Comparison of ENCODE assay signal across 22 cellular contexts in the genomic region with DNA sequence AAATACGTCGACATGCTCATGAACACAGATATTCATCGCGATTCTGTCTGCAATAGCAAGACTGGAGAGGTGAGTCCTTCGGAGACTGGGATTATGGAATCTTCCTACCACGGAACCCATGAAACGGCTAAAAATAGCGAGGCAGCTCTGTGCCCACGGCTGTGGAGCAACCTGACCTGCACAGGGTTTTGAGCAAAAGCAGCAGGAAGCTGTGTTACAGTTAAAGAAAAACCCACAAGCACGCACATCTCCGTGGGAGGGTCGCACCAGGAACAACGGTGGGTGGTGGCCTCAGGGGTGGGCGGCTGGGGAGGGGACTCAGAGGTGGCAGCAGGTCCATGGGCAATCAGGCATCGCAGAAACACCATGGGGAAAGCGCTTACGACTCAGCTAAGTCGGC. TPM values are rescaled to one million over a fixed set of nuclear protein-coding genes. Genes with fewer than 3 reads are reported as not detected.
DNase-seq lines count a peak whose midpoint lies in the region; ATAC-seq, FAIRE-seq and TF ChIP-seq lines count a peak whose summit lies in the region.
"Had no signal": no experiment of that assay in that cellular context is flagged by ENCODE, and none has a peak within 500 bp of the region (broad histone marks: within the 10 kb centered on the region; RNA-seq: fewer than 3 reads in every experiment).

No MANE protein-coding gene starts in this region.

- no peak for TF ChIP-seq CTCF in NB4 (IDR thresholded peaks at IDR 0.05; ENCODE audit: low read depth, low read length)
- no peak for TF ChIP-seq CTCF in bronchial epithelial cell (IDR thresholded peaks at IDR 0.05; ENCODE audit: insufficient read depth, low read length, severe bottlenecking)
- no peak for TF ChIP-seq CTCF in psoas muscle (IDR thresholded peaks at IDR 0.05)

- TF ChIP-seq POLR2A in NB4 (IDR thresholded peaks at IDR 0.05; ENCODE audit: extremely low read depth, insufficient read length), result no peak

- H3K4me1 ChIP-seq in psoas muscle, result no peaks in the 10 kb centered on the region
- H3K4me1 ChIP-seq: HAP-1 had no signal

- DNase-seq in Kasumi-1 (lab: John Stamatoyannopoulos, UW) (peak; percentile 64 to 75), NB4 (ENCODE audit: low read depth) (peak; percentile 92), bronchial epithelial cell (ENCODE audit: low read depth) (no peak), psoas muscle (no peak), foreskin melanocyte (no peak)
- DNase-seq: CD4-positive, CD25-positive, alpha-beta regulatory T cell; DMS79; Karpas-422; MG63; NCI-H1105; NCI-H146; NCI-H2029 treated with DMSO at 0.1 percent for 48 hours; NCI-H226; NCI-H510A treated with DMSO at 0.1 percent for 48 hours; NCI-H748 treated with DMSO at 0.1 percent for 48 hours; NK-92 treated with Interleukin-12 subunit alpha and Interleukin-12 subunit beta, amount 100 ng/mL, for 24 hours; Right ventricle myocardium superior had no signal

- no peak overlapping the region for H3K27ac ChIP-seq in psoas muscle

- intact Hi-C loops in psoas muscle (cut with DNase I), result no loop called here

- H3K4me3 ChIP-seq in NB4 (ENCODE audit: low read depth, low read length), result peak overlapping the region; percentile 58
- no peak overlapping the region for H3K4me3 ChIP-seq in bronchial epithelial cell (ENCODE audit: low read depth, low read length)
- no peak overlapping the region for H3K4me3 ChIP-seq in psoas muscle
- H3K4me3 ChIP-seq: GM23338, HAP-1, MG63 had no signal

- H3K36me3 ChIP-seq in bronchial epithelial cell (ENCODE audit: control insufficient read depth, insufficient read depth, low read length) (peaks cover 31% of the 10 kb centered on the region), psoas muscle (ENCODE audit: insufficient read depth in 1 of 2, low read depth in 1 of 2) (peaks cover 4 to 93% of the 10 kb centered on the region in 2 donors)

- H3K9me3 ChIP-seq in psoas muscle, result no peaks in the 10 kb centered on the region
- H3K9me3 ChIP-seq: HAP-1, MG63 had no signal

- peak in 3 of 4 donors; percentile 30 to 56 (median 53) for ATAC-seq in psoas muscle
- no peak for ATAC-seq in GM18498 (IDR thresholded peaks at IDR 0.05; ENCODE audit: unreplicated experiment)
- no peak for ATAC-seq in HG02970 (IDR thresholded peaks at IDR 0.05; ENCODE audit: low FRiP score, unreplicated experiment)
- ATAC-seq: GM23338 had no signal

- 71 to 82% (median 81%) methylated on average over 18 of the region's 18 CpGs for WGBS in psoas muscle, 3 donors

- H3K27me3 ChIP-seq in bronchial epithelial cell (ENCODE audit: control insufficient read depth, insufficient read depth, low read length) (no peaks in the 10 kb centered on the region), psoas muscle (ENCODE audit: insufficient read depth in 3 of 3, low read length in 2 of 3) (no peaks in the 10 kb centered on the region)
- H3K27me3 ChIP-seq: MG63 had no signal

- FAIRE-seq in bronchial epithelial cell (lab: Jason Lieb, UNC), result peak; percentile 72
- FAIRE-seq: RCC 7860 had no signal

RNA-seq across cellular contexts. Expression of gene SLC38A10, which starts 24.8 kb away (rescaled TPM):
- total RNA-seq in bronchial epithelial cell (35.5 and 49.2 TPM in 2 replicates), psoas muscle (10 to 100 TPM; 16.7 to 23.9 (median 18.6) TPM)
- polyA plus RNA-seq in psoas muscle, result 10 to 100 TPM; 16.9 to 40.6 (median 33.0) TPM

RNA-seq across cellular contexts. Expression of gene NDUFAF8, which starts 31.2 kb away (rescaled TPM):
- total RNA-seq in bronchial epithelial cell (31.6 and 49.2 TPM in 2 replicates), psoas muscle (10 to 100 TPM; 45.6 to 58.5 (median 55.0) TPM)
- polyA plus RNA-seq in psoas muscle, result 10 to 100 TPM; 42.4 to 63.8 (median 54.9) TPM

RNA-seq across cellular contexts. Expression of gene TEPSIN, which starts 31.4 kb away (rescaled TPM):
- total RNA-seq in bronchial epithelial cell, result 5.8 and 7.8 TPM in 2 replicates
- 10 to 100 TPM; 10.9 to 22.1 (median 11.8) TPM for total RNA-seq in psoas muscle
- polyA plus RNA-seq in psoas muscle, result 10 to 100 TPM; 11.2 to 14.3 (median 13.6) TPM

RNA-seq across cellular contexts. Expression of gene CEP131, which starts 47.5 kb away (rescaled TPM):
- total RNA-seq in bronchial epithelial cell (7.9 and 9.2 TPM in 2 replicates), psoas muscle (1 to 10 TPM; 3.7 to 8.6 (median 6.0) TPM)
- 1 to 10 TPM; 4.6 to 5.7 (median 4.9) TPM for polyA plus RNA-seq in psoas muscle

Comparison
In these comparisons a context has a peak if more than half of its experiments do, and no peak if none do; other contexts are left out.
1. DNase-seq: peak in Kasumi-1 (2 of 2) and NB4 (single experiment); none in bronchial epithelial cell (single experiment), psoas muscle (0 of 2) and foreskin melanocyte (single experiment).
2. ATAC-seq: peak in psoas muscle (3 of 4); none in GM18498 (single experiment) and HG02970 (single experiment).